10 cellular contexts compared by ENCODE assay signal in genomic region chr16:48194828-48195566, GRCh38. TPM values are rescaled to one million over a fixed set of nuclear protein-coding genes. Genes with fewer than 3 reads are reported as not detected.
DNase-seq lines count a peak whose midpoint lies in the region; ATAC-seq and TF ChIP-seq lines count a peak whose summit lies in the region.
"Had no signal": no experiment of that assay in that cellular context is flagged by ENCODE, and none has a peak within 500 bp of the region (broad histone marks: within the 10 kb centered on the region; RNA-seq: fewer than 3 reads in every experiment).

No MANE protein-coding gene starts in this region.

- no peak overlapping the region for H3K9ac ChIP-seq in liver (ENCODE audit: low read depth in 1 of 2, low read length in 2 of 2)

- peak; percentile 17 for DNase-seq in DMS 273 treated with DMSO at 0.1 percent for 48 hours (lab: John Stamatoyannopoulos, UW)
- DNase-seq in NCI-H2081 treated with DMSO at 0.1 percent for 48 hours (lab: John Stamatoyannopoulos, UW): peak; percentile 11
- DNase-seq in astrocyte of the hippocampus (ENCODE audit: low read depth, low spot score): peak; percentile 76
- no peak for DNase-seq in ascending aorta (ENCODE audit: low spot score in 2 of 2)
- DNase-seq in cerebellum (ENCODE audit: low spot score): no peak
- DNase-seq in SIG-M5 (lab: John Stamatoyannopoulos, UW): no peak

- 37% methylated on average over 5 of the region's 5 CpGs for WGBS in liver

- H3K27ac ChIP-seq in liver (ENCODE audit: low read depth in 1 of 2, low read length in 2 of 2) (no peak overlapping the region), ascending aorta (no peak overlapping the region)
- H3K27ac ChIP-seq: SJSA1 had no signal

- ATAC-seq in GM18858 (IDR thresholded peaks at IDR 0.05; ENCODE audit: unreplicated experiment): no peak
- ATAC-seq: K562 had no signal

- peak in 1 of 2 donors; percentile 39 for TF ChIP-seq RAD21 in liver (IDR thresholded peaks at IDR 0.05)

- TF ChIP-seq CTCF in liver (IDR thresholded peaks at IDR 0.05; ENCODE audit: low read depth, low read length, missing input control) (no peak), ascending aorta (IDR thresholded peaks at IDR 0.05) (no peak)

- H3K4me1 ChIP-seq in liver (ENCODE audit: control insufficient read depth in 4 of 4, insufficient read depth in 4 of 4, low read length in 3 of 4) (peaks cover 0 to 8% (median 5%) of the 10 kb centered on the region in 4 donors), ascending aorta (no peaks in the 10 kb centered on the region)
- H3K4me1 ChIP-seq: SJSA1 had no signal

- H3K36me3 ChIP-seq in liver (ENCODE audit: control insufficient read depth in 4 of 4, insufficient read depth in 3 of 4, low read depth in 1 of 4, low read length in 3 of 4) (no peaks in the 10 kb centered on the region), ascending aorta (no peaks in the 10 kb centered on the region)
- H3K36me3 ChIP-seq: SJSA1 had no signal

- H3K9me3 ChIP-seq in liver (ENCODE audit: control insufficient read depth in 4 of 4, low read length in 3 of 4): no peaks in the 10 kb centered on the region
- no peaks in the 10 kb centered on the region for H3K9me3 ChIP-seq in ascending aorta
- H3K9me3 ChIP-seq: SJSA1 had no signal

- intact Hi-C loops in ascending aorta (cut with DNase I): no loop called here

- H3K4me3 ChIP-seq in liver (ENCODE audit: low read depth in 1 of 3, low read length in 3 of 3): no peak overlapping the region
- no peak overlapping the region for H3K4me3 ChIP-seq in ascending aorta
- H3K4me3 ChIP-seq: K562, SJSA1 had no signal

- H3K27me3 ChIP-seq in liver (ENCODE audit: control insufficient read depth in 4 of 4, insufficient read depth in 4 of 4, low read length in 3 of 4) (no peaks in the 10 kb centered on the region), ascending aorta (no peaks in the 10 kb centered on the region)
- H3K27me3 ChIP-seq: SJSA1 had no signal

TF ChIP-seq in liver, 16 proteins besides CTCF, POLR2A, EP300 and RAD21:
- TF ChIP-seq GABPA (IDR thresholded peaks at IDR 0.05 in 1 of 2, conservative IDR thresholded peaks at IDR 0.05 in 1 of 2) (no peak), RXRA (IDR thresholded peaks at IDR 0.05) (peak; percentile 12 to 16), HNF4G (IDR thresholded peaks at IDR 0.05) (no peak), YY1 (IDR thresholded peaks at IDR 0.05) (no peak), FOXA2 (IDR thresholded peaks at IDR 0.05) (peak; percentile 41), ATF3 (IDR thresholded peaks at IDR 0.05) (no peak), NR2F2 (IDR thresholded peaks at IDR 0.05) (no peak), REST (IDR thresholded peaks at IDR 0.05) (no peak), EGR1 (IDR thresholded peaks at IDR 0.05; ENCODE audit: low read depth in 2 of 2) (no peak), FOXA1 (IDR thresholded peaks at IDR 0.05) (peak; percentile 18), ZBTB33 (IDR thresholded peaks at IDR 0.05) (no peak), SP1 (IDR thresholded peaks at IDR 0.05) (peak; percentile 44), JUND (IDR thresholded peaks at IDR 0.05) (no peak), HNF4A (conservative IDR thresholded peaks at IDR 0.05) (peak in 1 of 2 donors; percentile 19), TAF1 (conservative IDR thresholded peaks at IDR 0.05) (no peak)
- TF ChIP-seq, protein P1, sequence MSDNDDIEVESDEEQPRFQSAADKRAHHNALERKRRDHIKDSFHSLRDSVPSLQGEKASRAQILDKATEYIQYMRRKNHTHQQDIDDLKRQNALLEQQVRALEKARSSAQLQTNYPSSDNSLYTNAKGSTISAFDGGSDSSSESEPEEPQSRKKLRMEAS (IDR thresholded peaks at IDR 0.05): no peak

RNA-seq across cellular contexts. Expression of gene ABCC12, which starts 39.2 kb away (rescaled TPM):
- total RNA-seq in liver: under 1 TPM in 1 of 2 donors, not detected in 1; 0.25 TPM
- polyA plus RNA-seq in liver: not detected
- total RNA-seq in ascending aorta: not detected
- 2.3 TPM for total RNA-seq in cerebellum
- total RNA-seq: K562 had no signal
- polyA plus RNA-seq: K562 had no signal

RNA-seq across cellular contexts. Expression of gene LONP2, which starts 49.1 kb away (rescaled TPM):
- 100 to 1,000 TPM in 1 of 2 donors, 10 to 100 TPM in 1; 30.0 to 304 TPM for total RNA-seq in liver
- 10 to 100 TPM; 50.6 to 55.0 TPM for polyA plus RNA-seq in liver
- 70.0 TPM for total RNA-seq in ascending aorta
- total RNA-seq in cerebellum: 55.3 TPM

RNA-seq across cellular contexts. Expression of gene ABCC11, which starts 52.3 kb away (rescaled TPM):
- 10 to 100 TPM in 1 of 2 donors, 1 to 10 TPM in 1; 1.4 to 22.3 TPM for total RNA-seq in liver
- polyA plus RNA-seq in liver: 1 to 10 TPM; 2.5 to 2.8 TPM
- not detected for total RNA-seq in ascending aorta
- total RNA-seq in cerebellum: 0.54 TPM
- total RNA-seq: SJSA1 had no signal

Comparison
In these comparisons a context has a peak if more than half of its experiments do, and no peak if none do; other contexts are left out.
1. DNase-seq: peak in DMS 273 treated with DMSO at 0.1 percent for 48 hours (single experiment), NCI-H2081 treated with DMSO at 0.1 percent for 48 hours (single experiment) and astrocyte of the hippocampus (single experiment); none in ascending aorta (0 of 2), cerebellum (single experiment) and SIG-M5 (single experiment).